In genomic region chr13:60583911-60584753, GRCh38 we compare ENCODE assay signal across 13 cellular contexts.
DNase-seq lines count a peak whose midpoint lies in the region; ATAC-seq and TF ChIP-seq lines count a peak whose summit lies in the region.
"Had no signal": no experiment of that assay in that cellular context is flagged by ENCODE, and none has a peak within 500 bp of the region (broad histone marks: within the 10 kb centered on the region; RNA-seq: fewer than 3 reads in every experiment).

No MANE protein-coding gene starts in this region.

- H3K4me1 ChIP-seq in foreskin keratinocyte, result no peaks in the 10 kb centered on the region
- H3K4me1 ChIP-seq in suprapubic skin, result no peaks in the 10 kb centered on the region

- peaks cover 8% of the 10 kb centered on the region for H3K4me1 Mint-ChIP-seq in activated CD8-positive, alpha-beta T cell treated with anti-CD3 and anti-CD28 coated beads for 36 hours (ENCODE audit: low read depth)
- H3K4me1 Mint-ChIP-seq in activated CD8-positive, alpha-beta T cell treated with anti-CD3 and anti-CD28 coated beads, Interleukin-2, amount 10 ng/mL, durations not matched to agents 7 days and 5 days (ENCODE audit: low read depth), result no peaks in the 10 kb centered on the region

- no peaks in the 10 kb centered on the region for H3K9me3 ChIP-seq in suprapubic skin

- no peak for TF ChIP-seq CTCF in activated CD8-positive, alpha-beta T cell treated with anti-CD3 and anti-CD28 coated beads for 36 hours (IDR thresholded peaks at IDR 0.05)
- TF ChIP-seq CTCF in foreskin keratinocyte (conservative IDR thresholded peaks at IDR 0.05), result no peak
- TF ChIP-seq CTCF in suprapubic skin (IDR thresholded peaks at IDR 0.05), result no peak

- H3K9me3 Mint-ChIP-seq in activated CD8-positive, alpha-beta T cell treated with anti-CD3 and anti-CD28 coated beads for 36 hours, result peaks cover 5% of the 10 kb centered on the region
- peaks cover 4% of the 10 kb centered on the region for H3K9me3 Mint-ChIP-seq in activated CD8-positive, alpha-beta T cell treated with anti-CD3 and anti-CD28 coated beads, Interleukin-2, amount 10 ng/mL, durations not matched to agents 7 days and 5 days (ENCODE audit: insufficient read depth)

- 48% methylated on average over 15 of the region's 15 CpGs for WGBS in suprapubic skin

- H3K4me3 Mint-ChIP-seq in activated CD8-positive, alpha-beta T cell treated with anti-CD3 and anti-CD28 coated beads for 36 hours, result no peak overlapping the region
- H3K4me3 Mint-ChIP-seq in activated CD8-positive, alpha-beta T cell treated with anti-CD3 and anti-CD28 coated beads, Interleukin-2, amount 10 ng/mL, durations not matched to agents 7 days and 5 days, result no peak overlapping the region
- H3K4me3 Mint-ChIP-seq: activated naive CD8-positive, alpha-beta T cell; memory B cell had no signal

- no peak overlapping the region for H3K27ac ChIP-seq in foreskin keratinocyte
- H3K27ac ChIP-seq in suprapubic skin, result peak overlapping the region; percentile 77
- H3K27ac ChIP-seq: C4-2B had no signal

- peak; percentile 20 for DNase-seq in activated CD8-positive, alpha-beta T cell treated with anti-CD3 and anti-CD28 coated beads for 36 hours
- no peak for DNase-seq in activated CD8-positive, alpha-beta T cell treated with anti-CD3 and anti-CD28 coated beads, Interleukin-2, amount 10 ng/mL, durations not matched to agents 7 days and 5 days
- DNase-seq in RKO (ENCODE audit: low spot score) (peak; percentile 69), foreskin keratinocyte (peak in 1 of 2 donors; percentile 35), suprapubic skin (ENCODE audit: low spot score in 2 of 2) (peak in 1 of 2 donors; percentile 75), activated gamma-delta T cell (lab: John Stamatoyannopoulos, UW) (no peak), NCI-H1417 (lab: John Stamatoyannopoulos, UW) (no peak)
- DNase-seq: NK-92 treated with Interleukin-12 subunit alpha and Interleukin-12 subunit beta, amount 100 ng/mL, for 24 hours had no signal

- H3K36me3 Mint-ChIP-seq in activated CD8-positive, alpha-beta T cell treated with anti-CD3 and anti-CD28 coated beads for 36 hours (ENCODE audit: low read depth), result no peaks in the 10 kb centered on the region
- no peaks in the 10 kb centered on the region for H3K36me3 Mint-ChIP-seq in activated CD8-positive, alpha-beta T cell treated with anti-CD3 and anti-CD28 coated beads, Interleukin-2, amount 10 ng/mL, durations not matched to agents 7 days and 5 days (ENCODE audit: low read depth)
- H3K36me3 Mint-ChIP-seq: activated naive CD8-positive, alpha-beta T cell; memory B cell had no signal

- CTCF ChIA-PET in activated CD8-positive, alpha-beta T cell treated with anti-CD3 and anti-CD28 coated beads for 36 hours (lab: Charles Lee), result no interaction called here
- CTCF ChIA-PET in activated CD8-positive, alpha-beta T cell treated with anti-CD3 and anti-CD28 coated beads, Interleukin-2, amount 10 ng/mL, durations not matched to agents 7 days and 5 days (lab: Charles Lee), result no interaction called here

- H3K27me3 Mint-ChIP-seq in activated CD8-positive, alpha-beta T cell treated with anti-CD3 and anti-CD28 coated beads for 36 hours, result peaks cover 2% of the 10 kb centered on the region
- no peaks in the 10 kb centered on the region for H3K27me3 Mint-ChIP-seq in activated CD8-positive, alpha-beta T cell treated with anti-CD3 and anti-CD28 coated beads, Interleukin-2, amount 10 ng/mL, durations not matched to agents 7 days and 5 days (ENCODE audit: low read depth)

- no peak overlapping the region for H3K27ac Mint-ChIP-seq in activated CD8-positive, alpha-beta T cell treated with anti-CD3 and anti-CD28 coated beads for 36 hours
- H3K27ac Mint-ChIP-seq in activated CD8-positive, alpha-beta T cell treated with anti-CD3 and anti-CD28 coated beads, Interleukin-2, amount 10 ng/mL, durations not matched to agents 7 days and 5 days, result no peak overlapping the region
- H3K27ac Mint-ChIP-seq: activated naive CD8-positive, alpha-beta T cell; memory B cell had no signal

- no peaks in the 10 kb centered on the region for H3K36me3 ChIP-seq in suprapubic skin

- TF ChIP-seq EP300 in suprapubic skin (IDR thresholded peaks at IDR 0.05), result no peak

- peak; percentile 37 for ATAC-seq in activated CD8-positive, alpha-beta T cell treated with anti-CD3 and anti-CD28 coated beads for 36 hours
- ATAC-seq in activated CD8-positive, alpha-beta T cell treated with anti-CD3 and anti-CD28 coated beads, Interleukin-2, amount 10 ng/mL, durations not matched to agents 7 days and 5 days, result no peak
- ATAC-seq in foreskin keratinocyte (peak; percentile 86), GM18867 (IDR thresholded peaks at IDR 0.05; ENCODE audit: unreplicated experiment) (no peak)
- ATAC-seq: HCT116 had no signal

- no peaks in the 10 kb centered on the region for H3K27me3 ChIP-seq in foreskin keratinocyte
- no peaks in the 10 kb centered on the region for H3K27me3 ChIP-seq in suprapubic skin

- intact Hi-C loops in activated CD8-positive, alpha-beta T cell treated with anti-CD3 and anti-CD28 coated beads for 36 hours (cut with micrococcal nuclease), result no loop called here

- TF ChIP-seq POLR2A in suprapubic skin (IDR thresholded peaks at IDR 0.05), result no peak

- H3K4me3 ChIP-seq in suprapubic skin, result peak overlapping the region; percentile 10

- POLR2A ChIA-PET in activated CD8-positive, alpha-beta T cell treated with anti-CD3 and anti-CD28 coated beads for 36 hours (lab: Charles Lee), result no interaction called here
- POLR2A ChIA-PET in activated CD8-positive, alpha-beta T cell treated with anti-CD3 and anti-CD28 coated beads, Interleukin-2, amount 10 ng/mL, durations not matched to agents 7 days and 5 days (lab: Charles Lee), result no interaction called here

Comparison
In these comparisons a context has a peak if more than half of its experiments do, and no peak if none do; other contexts are left out.
1. ATAC-seq: peak in activated CD8-positive, alpha-beta T cell treated with anti-CD3 and anti-CD28 coated beads for 36 hours (single experiment) and foreskin keratinocyte (single experiment); none in activated CD8-positive, alpha-beta T cell treated with anti-CD3 and anti-CD28 coated beads, Interleukin-2, amount 10 ng/mL, durations not matched to agents 7 days and 5 days (single experiment) and GM18867 (single experiment).
2. DNase-seq: peak in activated CD8-positive, alpha-beta T cell treated with anti-CD3 and anti-CD28 coated beads for 36 hours (single experiment) and RKO (single experiment); none in activated CD8-positive, alpha-beta T cell treated with anti-CD3 and anti-CD28 coated beads, Interleukin-2, amount 10 ng/mL, durations not matched to agents 7 days and 5 days (single experiment), activated gamma-delta T cell (single experiment) and NCI-H1417 (0 of 3).